17 cellular contexts compared by ENCODE assay signal in the genomic region with DNA sequence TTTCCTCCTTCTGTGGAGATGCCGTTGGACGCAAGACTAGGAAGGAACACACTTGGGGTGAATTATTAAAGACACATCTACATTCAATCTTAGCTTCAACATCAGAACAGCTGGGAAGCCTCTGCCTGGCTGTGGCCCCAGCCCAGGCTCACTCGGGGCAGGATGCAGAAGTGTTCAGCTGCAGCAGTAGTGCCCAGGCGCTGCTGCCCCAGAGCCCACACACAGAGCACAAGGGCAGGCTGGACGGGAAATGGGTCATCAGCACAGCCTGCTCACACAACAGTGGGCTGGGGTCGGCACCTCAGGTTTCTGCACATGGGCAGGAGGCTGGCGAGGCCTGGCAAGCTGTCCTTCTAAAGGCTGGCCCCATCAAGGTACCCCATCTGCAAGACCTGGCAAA. TPM values are rescaled to one million over a fixed set of nuclear protein-coding genes. Genes with fewer than 3 reads are reported as not detected.
DNase-seq lines count a peak whose midpoint lies in the region; ATAC-seq and TF ChIP-seq lines count a peak whose summit lies in the region.
"Had no signal": no experiment of that assay in that cellular context is flagged by ENCODE, and none has a peak within 500 bp of the region (broad histone marks: within the 10 kb centered on the region; RNA-seq: fewer than 3 reads in every experiment).

No MANE protein-coding gene starts in this region.

- intact Hi-C loops in right cardiac atrium (cut with DNase I): no loop called here
- intact Hi-C loops in Right ventricle myocardium superior (cut with DNase I): no loop called here
- intact Hi-C loops in mucosa of descending colon (cut with DNase I, micrococcal nuclease): no loop called here

- H3K4me1 Mint-ChIP-seq in endothelial cell (ENCODE audit: unreplicated experiment): peaks cover 21% of the 10 kb centered on the region
- peaks cover 3% of the 10 kb centered on the region for H3K4me1 Mint-ChIP-seq in activated naive CD8-positive, alpha-beta T cell treated with anti-CD3 and anti-CD28 coated beads for 36 hours

- H3K9me3 ChIP-seq in right cardiac atrium (ENCODE audit: control insufficient read depth, low read length) (no peaks in the 10 kb centered on the region), mucosa of descending colon (no peaks in the 10 kb centered on the region)
- H3K9me3 ChIP-seq: SJCRH30 had no signal

- DNase-seq in right cardiac atrium: no peak
- no peak for DNase-seq in Right ventricle myocardium superior
- no peak for DNase-seq in endothelial cell (ENCODE audit: low spot score)
- DNase-seq in mucosa of descending colon: peak in 1 of 3 donors; percentile 34
- DNase-seq in activated naive CD8-positive, alpha-beta T cell treated with anti-CD3 and anti-CD28 coated beads for 36 hours: no peak
- DNase-seq in KBM-7: no peak
- DNase-seq: Calu3; CD4-positive, alpha-beta memory T cell; HCEC 1CT; NCI-H1105 treated with DMSO at 0.1 percent for 48 hours; NCI-H1694 treated with DMSO at 0.1 percent for 48 hours; NK-92 treated with Interleukin-12 subunit alpha and Interleukin-12 subunit beta, amount 100 ng/mL, for 24 hours; OCI-M1; SJCRH30 had no signal

- no peak overlapping the region for H3K4me3 ChIP-seq in right cardiac atrium (ENCODE audit: low read length)
- no peak overlapping the region for H3K4me3 ChIP-seq in mucosa of descending colon
- H3K4me3 ChIP-seq: SJCRH30 had no signal

- peaks cover 17% of the 10 kb centered on the region for H3K27me3 Mint-ChIP-seq in endothelial cell (ENCODE audit: unreplicated experiment)
- no peaks in the 10 kb centered on the region for H3K27me3 Mint-ChIP-seq in activated naive CD8-positive, alpha-beta T cell treated with anti-CD3 and anti-CD28 coated beads for 36 hours
- H3K27me3 Mint-ChIP-seq: CD4-positive, alpha-beta memory T cell had no signal

- H3K36me3 ChIP-seq in mucosa of descending colon (ENCODE audit: low read depth): no peaks in the 10 kb centered on the region

- H3K27ac ChIP-seq in right cardiac atrium (ENCODE audit: low read length): no peak overlapping the region
- H3K27ac ChIP-seq: RWPE1, SJCRH30 had no signal

- peak overlapping the region; percentile 24 for H3K27ac Mint-ChIP-seq in endothelial cell (ENCODE audit: unreplicated experiment)
- no peak overlapping the region for H3K27ac Mint-ChIP-seq in activated naive CD8-positive, alpha-beta T cell treated with anti-CD3 and anti-CD28 coated beads for 36 hours

- H3K4me1 ChIP-seq in right cardiac atrium (ENCODE audit: control insufficient read depth, insufficient read depth, low read length) (peaks cover 8% of the 10 kb centered on the region), mucosa of descending colon (ENCODE audit: low read depth) (peaks cover 22% of the 10 kb centered on the region)
- H3K4me1 ChIP-seq: SJCRH30 had no signal

- WGBS in right cardiac atrium: 85% methylated on average over 7 of the region's 7 CpGs

- TF ChIP-seq CTCF in endothelial cell (IDR thresholded peaks at IDR 0.05; ENCODE audit: unreplicated experiment) (no peak), mucosa of descending colon (IDR thresholded peaks at IDR 0.05) (no peak)

- no peaks in the 10 kb centered on the region for H3K27me3 ChIP-seq in right cardiac atrium (ENCODE audit: control insufficient read depth, insufficient read depth)
- H3K27me3 ChIP-seq: SJCRH30 had no signal

- H3K4me3 Mint-ChIP-seq in endothelial cell (ENCODE audit: unreplicated experiment): no peak overlapping the region
- no peak overlapping the region for H3K4me3 Mint-ChIP-seq in activated naive CD8-positive, alpha-beta T cell treated with anti-CD3 and anti-CD28 coated beads for 36 hours
- H3K4me3 Mint-ChIP-seq: CD4-positive, alpha-beta memory T cell had no signal

- H3K9me3 Mint-ChIP-seq in endothelial cell (ENCODE audit: unreplicated experiment): no peaks in the 10 kb centered on the region
- H3K9me3 Mint-ChIP-seq in activated naive CD8-positive, alpha-beta T cell treated with anti-CD3 and anti-CD28 coated beads for 36 hours: no peaks in the 10 kb centered on the region

- peaks cover 53% of the 10 kb centered on the region for H3K36me3 Mint-ChIP-seq in endothelial cell (ENCODE audit: low read depth, unreplicated experiment)
- peaks cover 28% of the 10 kb centered on the region for H3K36me3 Mint-ChIP-seq in activated naive CD8-positive, alpha-beta T cell treated with anti-CD3 and anti-CD28 coated beads for 36 hours

- ATAC-seq in right cardiac atrium: peak; percentile 9 to 17
- ATAC-seq in Right ventricle myocardium superior (ENCODE audit: poor library complexity): no peak
- peak; percentile 23 for ATAC-seq in mucosa of descending colon
- ATAC-seq in HG02571 (IDR thresholded peaks at IDR 0.05; ENCODE audit: unreplicated experiment): no peak
- no peak for ATAC-seq in GM18867 (IDR thresholded peaks at IDR 0.05; ENCODE audit: unreplicated experiment)

- in situ Hi-C loops in KBM-7 (cut with MboI; ENCODE audit: low pct_unique_long_range_greater_than_20kb, low sequenced_read_pairs): no loop called here

RNA-seq across cellular contexts. Expression of gene NOD1, which starts 42.5 kb away (rescaled TPM):
- 10 to 100 TPM; 11.5 to 15.5 (median 12.2) TPM for total RNA-seq in right cardiac atrium
- polyA plus RNA-seq in right cardiac atrium: 8.6 TPM
- total RNA-seq in Right ventricle myocardium superior: 7.6 TPM
- total RNA-seq in endothelial cell (ENCODE audit: unreplicated experiment): 32.7 TPM
- total RNA-seq in mucosa of descending colon: 10 to 100 TPM; 13.2 to 14.4 (median 13.2) TPM
- total RNA-seq in activated naive CD8-positive, alpha-beta T cell treated with anti-CD3 and anti-CD28 coated beads for 36 hours: 10 to 100 TPM; 12.6 to 12.8 TPM

Comparison
In these comparisons a context has a peak if more than half of its experiments do, and no peak if none do; other contexts are left out.
1. ATAC-seq: peak in right cardiac atrium (2 of 2) and mucosa of descending colon (single experiment); none in Right ventricle myocardium superior (single experiment), HG02571 (single experiment) and GM18867 (single experiment).